20 cellular contexts compared by ENCODE assay signal in genomic region chr16:64534180-64534780, GRCh38.
DNase-seq lines count a peak whose midpoint lies in the region; ATAC-seq, FAIRE-seq and TF ChIP-seq lines count a peak whose summit lies in the region.
"Had no signal": no experiment of that assay in that cellular context is flagged by ENCODE, and none has a peak within 500 bp of the region (broad histone marks: within the 10 kb centered on the region; RNA-seq: fewer than 3 reads in every experiment).

No MANE protein-coding gene starts in this region.

- peak overlapping the region; percentile 68; the same call in 1 of the 2 replicates for H3K27ac ChIP-seq in HUES64 (ENCODE audit: low read depth, low read length)
- H3K27ac ChIP-seq in astrocyte (ENCODE audit: low read depth, low read length), result no peak overlapping the region
- H3K27ac ChIP-seq: BLaER1 treated with 17β-estradiol and CSF1 and Interleukin-3, amounts not matched to agents 10 nM and 100 nM; Peyer's patch had no signal

- H4K20me1 ChIP-seq in astrocyte (ENCODE audit: insufficient read depth, low read length), result no peaks in the 10 kb centered on the region
- H4K20me1 ChIP-seq: BLaER1 treated with 17β-estradiol and CSF1 and Interleukin-3, amounts not matched to agents 10 nM and 100 nM had no signal

- H3K9ac ChIP-seq in HUES64 (ENCODE audit: low read depth, low read length) (no peak overlapping the region), astrocyte (ENCODE audit: low read length) (no peak overlapping the region)
- H3K9ac ChIP-seq: BLaER1 treated with 17β-estradiol and CSF1 and Interleukin-3, amounts not matched to agents 10 nM and 100 nM had no signal

- no peaks in the 10 kb centered on the region for H3K9me3 ChIP-seq in HUES64 (ENCODE audit: insufficient read depth, low read depth, low read length)
- H3K9me3 ChIP-seq in astrocyte (ENCODE audit: insufficient read depth, low read depth, low read length), result no peaks in the 10 kb centered on the region
- H3K9me3 ChIP-seq: Peyer's patch had no signal

- WGBS in HUES64, result 71% methylated on average over 5 of the region's 6 CpGs

- no peak overlapping the region for H3K4me3 Mint-ChIP-seq in astrocyte (ENCODE audit: unreplicated experiment)
- no peak overlapping the region for H3K4me3 Mint-ChIP-seq in activated T-cell treated with anti-CD3 and anti-CD28 coated beads, Interleukin-2, amount 50 U/mL, for 4 hours
- H3K4me3 Mint-ChIP-seq: CD8-positive, alpha-beta T cell; IgD-negative memory B cell had no signal

- H3K4me2 ChIP-seq in astrocyte (ENCODE audit: low read length), result no peak overlapping the region
- H3K4me2 ChIP-seq: BLaER1 treated with 17β-estradiol and CSF1 and Interleukin-3, amounts not matched to agents 10 nM and 100 nM had no signal

- DNase-seq in ELF-1 (ENCODE audit: low read depth, low spot score) (peak; percentile 27), astrocyte (ENCODE audit: low read depth) (peak; percentile 23), myocyte (ENCODE audit: low read depth) (peak; percentile 2), T-helper 2 cell (no peak)
- no peak for DNase-seq in activated T-cell treated with anti-CD3 and anti-CD28 coated beads, Interleukin-2, amount 50 U/mL, for 4 hours
- DNase-seq: CD8-positive, alpha-beta T cell; DMS53; Karpas-422; NCI-H1417 treated with DMSO at 0.1 percent for 48 hours; NCI-H2029; NCI-H345; NCI-H526; Peyer's patch had no signal

- peaks cover 7% of the 10 kb centered on the region for H3K4me1 Mint-ChIP-seq in astrocyte (ENCODE audit: low read depth, unreplicated experiment)
- H3K4me1 Mint-ChIP-seq in activated T-cell treated with anti-CD3 and anti-CD28 coated beads, Interleukin-2, amount 50 U/mL, for 4 hours (ENCODE audit: low read depth), result no peaks in the 10 kb centered on the region
- H3K4me1 Mint-ChIP-seq: IgD-negative memory B cell had no signal

- ATAC-seq in GM19455 (IDR thresholded peaks at IDR 0.05; ENCODE audit: unreplicated experiment) (no peak), GM18861 (IDR thresholded peaks at IDR 0.05; ENCODE audit: unreplicated experiment) (no peak)
- no peak for ATAC-seq in activated T-cell treated with anti-CD3 and anti-CD28 coated beads, Interleukin-2, amount 50 U/mL, for 4 hours
- ATAC-seq: CD8-positive, alpha-beta T cell; Right ventricle myocardium inferior had no signal

- FAIRE-seq in astrocyte (lab: Jason Lieb, UNC), result no peak
- FAIRE-seq: A204.1 had no signal

- H3K27me3 Mint-ChIP-seq in astrocyte (ENCODE audit: low read depth, unreplicated experiment), result no peaks in the 10 kb centered on the region
- H3K27me3 Mint-ChIP-seq in activated T-cell treated with anti-CD3 and anti-CD28 coated beads, Interleukin-2, amount 50 U/mL, for 4 hours (ENCODE audit: low read depth), result no peaks in the 10 kb centered on the region
- H3K27me3 Mint-ChIP-seq: IgD-negative memory B cell had no signal

- H3K27me3 ChIP-seq in HUES64 (ENCODE audit: insufficient read depth, low read length) (no peaks in the 10 kb centered on the region), astrocyte (ENCODE audit: insufficient read depth, low read length) (no peaks in the 10 kb centered on the region)
- H3K27me3 ChIP-seq: BLaER1 treated with 17β-estradiol and CSF1 and Interleukin-3, amounts not matched to agents 10 nM and 100 nM; Peyer's patch had no signal

- H3K36me3 ChIP-seq in HUES64 (ENCODE audit: insufficient read depth, low read length), result no peaks in the 10 kb centered on the region
- no peaks in the 10 kb centered on the region for H3K36me3 ChIP-seq in astrocyte (ENCODE audit: insufficient read depth, low read length)
- H3K36me3 ChIP-seq: BLaER1 treated with 17β-estradiol and CSF1 and Interleukin-3, amounts not matched to agents 10 nM and 100 nM; Peyer's patch had no signal

- peaks cover 3% of the 10 kb centered on the region for H3K9me3 Mint-ChIP-seq in astrocyte (ENCODE audit: unreplicated experiment)
- peaks cover 24% of the 10 kb centered on the region for H3K9me3 Mint-ChIP-seq in activated T-cell treated with anti-CD3 and anti-CD28 coated beads, Interleukin-2, amount 50 U/mL, for 4 hours

- no peaks in the 10 kb centered on the region for H3K79me2 ChIP-seq in astrocyte (ENCODE audit: insufficient read depth, low read length)

- no peak overlapping the region for H3K27ac Mint-ChIP-seq in astrocyte (ENCODE audit: unreplicated experiment)
- H3K27ac Mint-ChIP-seq: CD8-positive, alpha-beta T cell; IgD-negative memory B cell had no signal

- no peak overlapping the region for H2AFZ ChIP-seq in astrocyte (ENCODE audit: low read depth, low read length)

- TF ChIP-seq CTCF in astrocyte (IDR thresholded peaks at IDR 0.05; ENCODE audit: insufficient read depth, low read depth, low read length), result no peak

- no peak overlapping the region for H3K4me3 ChIP-seq in HUES64 (ENCODE audit: low read length)
- H3K4me3 ChIP-seq in astrocyte (ENCODE audit: insufficient read depth, low read depth, low read length), result no peak overlapping the region
- H3K4me3 ChIP-seq: BLaER1 treated with 17β-estradiol and CSF1 and Interleukin-3, amounts not matched to agents 10 nM and 100 nM; Peyer's patch had no signal

- H3K4me1 ChIP-seq in HUES64 (ENCODE audit: insufficient read depth, low read length) (peaks cover 14% of the 10 kb centered on the region; the same call in 1 of the 2 replicates), astrocyte (ENCODE audit: insufficient read depth, low read length) (no peaks in the 10 kb centered on the region)
- H3K4me1 ChIP-seq: BLaER1 treated with 17β-estradiol and CSF1 and Interleukin-3, amounts not matched to agents 10 nM and 100 nM; Peyer's patch had no signal

- no peaks in the 10 kb centered on the region for H3K36me3 Mint-ChIP-seq in astrocyte (ENCODE audit: low read depth, unreplicated experiment)
- no peaks in the 10 kb centered on the region for H3K36me3 Mint-ChIP-seq in activated T-cell treated with anti-CD3 and anti-CD28 coated beads, Interleukin-2, amount 50 U/mL, for 4 hours (ENCODE audit: insufficient read depth)
- H3K36me3 Mint-ChIP-seq: CD8-positive, alpha-beta T cell had no signal

Comparison
In these comparisons a context has a peak if more than half of its experiments do, and no peak if none do; other contexts are left out.
1. DNase-seq: peak in ELF-1 (single experiment), astrocyte (single experiment) and myocyte (single experiment); none in T-helper 2 cell (0 of 5) and activated T-cell treated with anti-CD3 and anti-CD28 coated beads, Interleukin-2, amount 50 U/mL, for 4 hours (single experiment).